Comparison of ENCODE assay signal across 1 cellular context in the genomic region with DNA sequence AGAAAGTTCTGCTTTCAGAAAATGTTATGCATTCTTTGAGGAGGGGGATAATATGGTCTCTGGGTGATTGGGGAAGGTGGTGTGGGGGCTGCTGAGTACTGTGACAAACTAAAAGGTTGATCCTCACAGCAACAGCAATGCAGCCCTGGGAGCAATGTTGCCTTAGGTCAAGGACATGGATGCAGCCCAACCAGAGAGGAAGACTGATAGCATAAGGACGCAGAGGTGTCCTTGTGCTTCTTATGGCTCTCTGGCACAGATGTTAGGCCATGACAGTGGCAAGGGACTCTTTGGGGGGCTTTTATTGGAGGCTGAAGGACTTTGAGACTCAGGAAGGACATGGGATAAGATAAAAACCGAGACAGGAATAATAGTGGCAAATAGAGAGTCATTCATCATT.
TF ChIP-seq lines count a peak whose summit lies in the region.

No MANE protein-coding gene starts in this region.

TF ChIP-seq in IMR-90, 13 proteins besides CTCF, POLR2A, EP300 and RAD21 (continued from another document):
- TF ChIP-seq, protein P1, sequence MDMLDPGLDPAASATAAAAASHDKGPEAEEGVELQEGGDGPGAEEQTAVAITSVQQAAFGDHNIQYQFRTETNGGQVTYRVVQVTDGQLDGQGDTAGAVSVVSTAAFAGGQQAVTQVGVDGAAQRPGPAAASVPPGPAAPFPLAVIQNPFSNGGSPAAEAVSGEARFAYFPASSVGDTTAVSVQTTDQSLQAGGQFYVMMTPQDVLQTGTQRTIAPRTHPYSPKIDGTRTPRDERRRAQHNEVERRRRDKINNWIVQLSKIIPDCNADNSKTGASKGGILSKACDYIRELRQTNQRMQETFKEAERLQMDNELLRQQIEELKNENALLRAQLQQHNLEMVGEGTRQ (IDR thresholded peaks at IDR 0.05; ENCODE audit: low read depth, low read length): no peak
- TF ChIP-seq CHD1 (IDR thresholded peaks at IDR 0.05; ENCODE audit: low read depth, low read length): no peak
TF ChIP-seq in IMR-90: peak in this region for 0.
